9 cellular contexts compared by ENCODE assay signal in the genomic region with DNA sequence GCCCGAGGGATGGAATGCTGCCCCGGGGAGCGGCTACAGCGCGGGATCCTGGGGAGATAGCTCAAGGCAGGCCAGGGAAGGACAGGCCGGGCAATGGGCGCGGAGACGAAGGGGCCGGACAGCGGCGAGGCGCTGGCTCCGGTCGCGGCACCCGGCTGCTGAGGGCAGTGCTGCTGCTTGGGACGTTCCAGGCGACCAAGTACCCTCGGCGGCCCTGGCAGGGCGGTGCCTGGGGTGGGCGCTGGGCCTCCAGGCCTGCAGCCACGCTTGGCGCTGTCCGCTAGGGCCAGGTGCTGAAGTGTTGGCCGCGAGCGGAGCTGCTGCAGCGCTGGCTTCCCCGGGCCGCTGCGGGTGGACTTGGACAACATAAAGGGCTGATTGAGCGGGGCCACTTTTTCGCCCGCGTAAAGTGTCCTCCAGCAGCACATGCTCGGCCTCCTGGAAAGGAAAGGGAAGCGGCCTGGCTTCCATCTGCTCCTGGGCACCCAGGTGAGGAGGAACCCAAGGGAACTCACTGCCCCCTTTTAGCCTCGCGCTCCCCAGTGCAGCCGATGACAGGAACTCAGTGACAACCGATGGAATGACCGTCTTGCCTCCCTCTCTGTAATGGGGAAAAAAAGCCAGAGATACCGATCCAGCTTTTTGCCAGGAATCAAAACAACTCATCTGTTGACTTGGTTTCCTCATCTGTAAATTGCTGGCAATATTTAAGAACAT. TPM values are rescaled to one million over a fixed set of nuclear protein-coding genes. Genes with fewer than 3 reads are reported as not detected.
A peak's percentile ranks its signal among the peaks of the same experiment; 100 is the strongest.
DNase-seq lines count a peak whose midpoint lies in the region; ATAC-seq and TF ChIP-seq lines count a peak whose summit lies in the region.
"Had no signal": no experiment of that assay in that cellular context is flagged by ENCODE, and none has a peak within 500 bp of the region (broad histone marks: within the 10 kb centered on the region; RNA-seq: fewer than 3 reads in every experiment).

No MANE protein-coding gene starts in this region.

- H3K27me3 ChIP-seq in right atrium auricular region (no peaks in the 10 kb centered on the region), gastroesophageal sphincter (peaks cover 14% of the 10 kb centered on the region)

- TF ChIP-seq CTCF in right atrium auricular region (IDR thresholded peaks at IDR 0.05) (peak in 1 of 2 donors; percentile 27), gastroesophageal sphincter (IDR thresholded peaks at IDR 0.05) (peak in 1 of 4 experiments; percentile 12), osteocyte (IDR thresholded peaks at IDR 0.05) (no peak)
- TF ChIP-seq CTCF in activated CD8-positive, alpha-beta T cell treated with anti-CD3 and anti-CD28 coated beads for 36 hours (IDR thresholded peaks at IDR 0.05), result no peak

- no peak for DNase-seq in Right ventricle myocardium inferior (ENCODE audit: missing footprints)
- DNase-seq in right atrium auricular region (ENCODE audit: low spot score), result no peak
- peak; percentile 53 for DNase-seq in activated CD8-positive, alpha-beta T cell treated with anti-CD3 and anti-CD28 coated beads for 36 hours
- DNase-seq in osteocyte (ENCODE audit: extremely low spot score, unreplicated experiment), result peak; percentile 92

- no peak for TF ChIP-seq POLR2A in gastroesophageal sphincter (IDR thresholded peaks at IDR 0.05)

- no peaks in the 10 kb centered on the region for H3K36me3 ChIP-seq in right atrium auricular region
- no peaks in the 10 kb centered on the region for H3K36me3 ChIP-seq in gastroesophageal sphincter

- no peaks in the 10 kb centered on the region for H3K9me3 Mint-ChIP-seq in activated CD8-positive, alpha-beta T cell treated with anti-CD3 and anti-CD28 coated beads for 36 hours
- no peaks in the 10 kb centered on the region for H3K9me3 Mint-ChIP-seq in osteocyte (ENCODE audit: unreplicated experiment)
- H3K9me3 Mint-ChIP-seq: CD8-positive, alpha-beta T cell had no signal

- no peaks in the 10 kb centered on the region for H3K36me3 Mint-ChIP-seq in activated CD8-positive, alpha-beta T cell treated with anti-CD3 and anti-CD28 coated beads for 36 hours (ENCODE audit: low read depth)
- no peaks in the 10 kb centered on the region for H3K36me3 Mint-ChIP-seq in osteocyte (ENCODE audit: unreplicated experiment)
- H3K36me3 Mint-ChIP-seq: CD8-positive, alpha-beta T cell had no signal

- H3K4me3 Mint-ChIP-seq in activated CD8-positive, alpha-beta T cell treated with anti-CD3 and anti-CD28 coated beads for 36 hours, result no peak overlapping the region
- no peak overlapping the region for H3K4me3 Mint-ChIP-seq in osteocyte (ENCODE audit: unreplicated experiment)
- H3K4me3 Mint-ChIP-seq: CD8-positive, alpha-beta T cell had no signal

- H3K4me1 Mint-ChIP-seq in activated CD8-positive, alpha-beta T cell treated with anti-CD3 and anti-CD28 coated beads for 36 hours (ENCODE audit: low read depth), result no peaks in the 10 kb centered on the region
- peaks cover 2% of the 10 kb centered on the region for H3K4me1 Mint-ChIP-seq in osteocyte (ENCODE audit: unreplicated experiment)

- H3K27me3 Mint-ChIP-seq in activated CD8-positive, alpha-beta T cell treated with anti-CD3 and anti-CD28 coated beads for 36 hours, result peaks cover 17% of the 10 kb centered on the region
- no peaks in the 10 kb centered on the region for H3K27me3 Mint-ChIP-seq in osteocyte (ENCODE audit: unreplicated experiment)

- intact Hi-C loops in Right ventricle myocardium inferior (cut with DNase I), result no loop called here
- intact Hi-C loops in activated CD8-positive, alpha-beta T cell treated with anti-CD3 and anti-CD28 coated beads for 36 hours (cut with micrococcal nuclease), result no loop called here

- POLR2A ChIA-PET in activated CD8-positive, alpha-beta T cell treated with anti-CD3 and anti-CD28 coated beads for 36 hours (lab: Charles Lee), result interaction anchor here (0.5 kb wide), 1 partner anchor 19 kb away, joined by 3 read pairs; no protein-coding TSS in a partner anchor

- no peak overlapping the region for H3K27ac Mint-ChIP-seq in activated CD8-positive, alpha-beta T cell treated with anti-CD3 and anti-CD28 coated beads for 36 hours
- H3K27ac Mint-ChIP-seq in osteocyte (ENCODE audit: unreplicated experiment), result no peak overlapping the region
- H3K27ac Mint-ChIP-seq: CD8-positive, alpha-beta T cell had no signal

- H3K9me3 ChIP-seq in right atrium auricular region, result no peaks in the 10 kb centered on the region
- H3K9me3 ChIP-seq in gastroesophageal sphincter, result no peaks in the 10 kb centered on the region

- no peaks in the 10 kb centered on the region for H3K4me1 ChIP-seq in right atrium auricular region
- H3K4me1 ChIP-seq in gastroesophageal sphincter, result peaks cover 0 to 3% (median 0%) of the 10 kb centered on the region in 3 donors

- TF ChIP-seq EP300 in gastroesophageal sphincter (IDR thresholded peaks at IDR 0.05), result no peak

- H3K4me3 ChIP-seq in right atrium auricular region (no peak overlapping the region), gastroesophageal sphincter (no peak overlapping the region)

- H3K27ac ChIP-seq in right atrium auricular region (no peak overlapping the region), gastroesophageal sphincter (no peak overlapping the region)

- peak; percentile 79 for ATAC-seq in Right ventricle myocardium inferior
- ATAC-seq in activated CD8-positive, alpha-beta T cell treated with anti-CD3 and anti-CD28 coated beads for 36 hours, result peak; percentile 77
- peak; percentile 34 for ATAC-seq in gastroesophageal sphincter
- no peak for ATAC-seq in HG03025 (IDR thresholded peaks at IDR 0.05; ENCODE audit: low FRiP score, unreplicated experiment)
- no peak for ATAC-seq in HG03520 (IDR thresholded peaks at IDR 0.05; ENCODE audit: unreplicated experiment)
- no peak for ATAC-seq in HG03565 (IDR thresholded peaks at IDR 0.05; ENCODE audit: unreplicated experiment)
- ATAC-seq: CD8-positive, alpha-beta T cell had no signal

- CTCF ChIA-PET in activated CD8-positive, alpha-beta T cell treated with anti-CD3 and anti-CD28 coated beads for 36 hours (lab: Charles Lee), result interaction anchor here (1.5 kb wide), 1 partner anchor 43 kb away, joined by 4 read pairs; no protein-coding TSS in a partner anchor

- whole genome bisulfite sequencing in gastroesophageal sphincter (ENCODE audit: low coverage in 1 of 2), 2 donors, result 0% methylated on average over 1 of the region's 45 CpGs; no CpG with 5 or more reads in 1 of the 2 donors

RNA-seq across cellular contexts. Expression of a gene that starts 23.7 kb away (rescaled TPM):
- total RNA-seq in Right ventricle myocardium inferior (not detected), right atrium auricular region (not detected), gastroesophageal sphincter (under 1 TPM in 2 of 4 donors, not detected in 2; 0.27 to 0.47 TPM), osteocyte (not detected in 2 replicates)
- total RNA-seq in activated CD8-positive, alpha-beta T cell treated with anti-CD3 and anti-CD28 coated beads for 36 hours, result not detected
- total RNA-seq: CD8-positive, alpha-beta T cell had no signal

RNA-seq across cellular contexts. Expression of a gene that starts 53.4 kb away (rescaled TPM):
- total RNA-seq in Right ventricle myocardium inferior, result 13.1 TPM
- 10 to 100 TPM; 14.8 to 20.8 TPM for total RNA-seq in right atrium auricular region
- total RNA-seq in activated CD8-positive, alpha-beta T cell treated with anti-CD3 and anti-CD28 coated beads for 36 hours, result 10 to 100 TPM; 19.1 to 23.7 TPM
- 10 to 100 TPM; 12.9 to 53.5 (median 25.6) TPM for total RNA-seq in gastroesophageal sphincter
- 28.2 and 29.7 TPM in 2 replicates for total RNA-seq in osteocyte

Comparison
In these comparisons a context has a peak if more than half of its experiments do, and no peak if none do; other contexts are left out.
1. ATAC-seq: peak in Right ventricle myocardium inferior (single experiment), activated CD8-positive, alpha-beta T cell treated with anti-CD3 and anti-CD28 coated beads for 36 hours (single experiment) and gastroesophageal sphincter (single experiment); none in HG03025 (single experiment), HG03520 (single experiment) and HG03565 (single experiment).
2. DNase-seq: peak in activated CD8-positive, alpha-beta T cell treated with anti-CD3 and anti-CD28 coated beads for 36 hours (single experiment) and osteocyte (single experiment); none in Right ventricle myocardium inferior (single experiment) and right atrium auricular region (single experiment).